ENCODE assay signal across 8 cellular contexts in the genomic region with DNA sequence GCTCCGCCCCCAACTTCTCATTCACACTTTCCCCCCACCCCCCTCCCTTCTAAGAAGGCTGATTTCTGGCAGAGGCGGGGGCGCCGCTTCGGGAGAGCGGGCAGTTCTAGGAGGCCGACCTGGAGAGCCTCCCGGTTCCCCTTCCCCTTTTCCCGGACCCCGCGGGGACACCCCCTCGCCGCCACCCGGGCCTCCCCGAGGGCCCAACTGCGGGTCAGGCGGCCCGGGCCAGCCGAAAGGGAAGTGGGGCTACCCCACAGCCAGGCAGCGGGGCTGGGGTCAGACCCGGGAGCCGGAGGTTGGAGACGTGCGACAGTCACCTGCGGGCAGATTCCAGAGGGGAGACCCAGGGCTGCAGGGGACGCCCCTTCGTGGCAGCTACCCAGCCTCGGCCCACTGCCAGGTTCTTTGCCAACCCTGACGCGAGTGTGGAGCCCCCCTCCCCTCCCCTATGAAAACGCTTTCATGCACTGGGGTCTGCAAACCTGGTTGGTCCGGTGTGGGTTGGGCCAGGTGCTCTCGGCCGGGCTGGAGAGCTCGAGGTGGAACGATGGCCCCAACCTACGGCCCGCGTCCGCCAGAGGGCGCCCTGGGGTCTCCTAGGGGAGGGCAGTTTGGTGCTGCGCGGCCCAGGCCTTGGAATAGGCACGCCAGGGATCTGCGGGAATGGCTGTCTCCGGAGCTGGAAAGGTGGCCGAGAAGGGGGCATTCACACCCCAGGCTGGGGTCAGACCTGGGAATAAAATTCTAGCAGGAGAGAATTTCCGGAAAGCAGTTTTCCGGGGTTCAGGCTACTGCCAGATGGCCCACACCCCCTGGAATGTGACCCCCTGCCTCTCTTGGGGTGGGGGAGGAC. TPM values are rescaled to one million over a fixed set of nuclear protein-coding genes. Genes with fewer than 3 reads are reported as not detected.
DNase-seq lines count a peak whose midpoint lies in the region; ATAC-seq, FAIRE-seq and TF ChIP-seq lines count a peak whose summit lies in the region.

No MANE protein-coding gene starts in this region.

- H3K27me3 Mint-ChIP-seq in activated CD4-positive, alpha-beta T cell treated with anti-CD3 and anti-CD28 coated beads, Interleukin-2, amount 10 ng/mL, durations not matched to agents 7 days and 5 days = peaks cover 3% of the 10 kb centered on the region

- intact Hi-C loops in colonic mucosa (cut with DNase I) = loop anchor here (2.0 to 5.0 kb wide), 2 partner anchors 48 to 62 kb away; no protein-coding TSS in a partner anchor

- peaks cover 6% of the 10 kb centered on the region for H3K36me3 ChIP-seq in colonic mucosa

- no peak for TF ChIP-seq POLR2A in GM12891 (IDR thresholded peaks at IDR 0.05; ENCODE audit: low read depth, low read length)

- TF ChIP-seq CTCF in colonic mucosa (IDR thresholded peaks at IDR 0.05) = peak; percentile 92

- POLR2A ChIA-PET in activated CD4-positive, alpha-beta T cell treated with anti-CD3 and anti-CD28 coated beads, Interleukin-2, amount 10 ng/mL, durations not matched to agents 7 days and 5 days (lab: Charles Lee) = interaction anchor here (1.0 kb wide), 1 partner anchor 46 kb away, joined by 5 read pairs; no protein-coding TSS in a partner anchor

- peak overlapping the region; percentile 82 for H3K4me3 Mint-ChIP-seq in activated CD4-positive, alpha-beta T cell treated with anti-CD3 and anti-CD28 coated beads, Interleukin-2, amount 10 ng/mL, durations not matched to agents 7 days and 5 days

- no peaks in the 10 kb centered on the region for H3K9me3 Mint-ChIP-seq in activated CD4-positive, alpha-beta T cell treated with anti-CD3 and anti-CD28 coated beads, Interleukin-2, amount 10 ng/mL, durations not matched to agents 7 days and 5 days

- CTCF ChIA-PET in activated CD4-positive, alpha-beta T cell treated with anti-CD3 and anti-CD28 coated beads, Interleukin-2, amount 10 ng/mL, durations not matched to agents 7 days and 5 days (lab: Charles Lee) = interaction anchor here (0.5 to 3.5 kb wide), 25 partner anchors 12 to 845 kb away, joined by 3 to 56 read pairs (median 5); no protein-coding TSS in a partner anchor

- peak; percentile 92 for FAIRE-seq in GM12891 (lab: Jason Lieb, UNC)

- H3K27ac ChIP-seq in colonic mucosa = peak overlapping the region; percentile 96

- H3K27me3 ChIP-seq in colonic mucosa = no peaks in the 10 kb centered on the region

- H3K9ac ChIP-seq in colonic mucosa (ENCODE audit: low read depth in 2 of 2, low read length in 2 of 2) = peak overlapping the region; percentile 71 to 86

- DNase-seq in GM12891 (ENCODE audit: insufficient read length, low spot score) = peak; percentile 94
- peak; percentile 91 for DNase-seq in NCI-H510A treated with DMSO at 0.1 percent for 48 hours (lab: John Stamatoyannopoulos, UW)
- peak; percentile 90 for DNase-seq in activated CD4-positive, alpha-beta T cell treated with anti-CD3 and anti-CD28 coated beads, Interleukin-2, amount 10 ng/mL, durations not matched to agents 7 days and 5 days
- peak; percentile 99 for DNase-seq in colonic mucosa
- peak; percentile 94 for DNase-seq in left lobe of liver (ENCODE audit: low spot score)
- peak; percentile 94 for DNase-seq in stimulated activated CD4-positive, alpha-beta T cell treated with anti-CD3 and anti-CD28 coated beads, Interleukin-1b, Interleukin-23, amount 100 ng/mL, for 48 hours

- peaks cover 47% of the 10 kb centered on the region for H3K4me1 Mint-ChIP-seq in activated CD4-positive, alpha-beta T cell treated with anti-CD3 and anti-CD28 coated beads, Interleukin-2, amount 10 ng/mL, durations not matched to agents 7 days and 5 days

- peak; percentile 30 for ATAC-seq in HG03175 (IDR thresholded peaks at IDR 0.05; ENCODE audit: unreplicated experiment)
- peak; percentile 78 for ATAC-seq in left lobe of liver
- no peak for ATAC-seq in GM19328 (IDR thresholded peaks at IDR 0.05; ENCODE audit: unreplicated experiment)

- peaks cover 25% of the 10 kb centered on the region for H3K36me3 Mint-ChIP-seq in activated CD4-positive, alpha-beta T cell treated with anti-CD3 and anti-CD28 coated beads, Interleukin-2, amount 10 ng/mL, durations not matched to agents 7 days and 5 days (ENCODE audit: low read depth)

- peak overlapping the region; percentile 55 for H3K4me3 ChIP-seq in colonic mucosa

- peaks cover 7% of the 10 kb centered on the region for H3K4me1 ChIP-seq in colonic mucosa

- H3K9me3 ChIP-seq in colonic mucosa = no peaks in the 10 kb centered on the region

- peak overlapping the region; percentile 89 for H3K27ac Mint-ChIP-seq in activated CD4-positive, alpha-beta T cell treated with anti-CD3 and anti-CD28 coated beads, Interleukin-2, amount 10 ng/mL, durations not matched to agents 7 days and 5 days

TF ChIP-seq in GM12891, 5 proteins besides CTCF, POLR2A, EP300 and RAD21:
- TF ChIP-seq POU2F2 (IDR thresholded peaks at IDR 0.05; ENCODE audit: low read depth, low read length) (no peak), PAX5 (IDR thresholded peaks at IDR 0.05; ENCODE audit: insufficient read depth, low read length, severe bottlenecking) (no peak), TAF1 (IDR thresholded peaks at IDR 0.05; ENCODE audit: low read depth, low read length) (no peak), SPI1 (IDR thresholded peaks at IDR 0.05; ENCODE audit: low read depth, low read length) (peak; percentile 28; the same call in 1 of the 2 replicates)

RNA-seq across cellular contexts. Expression of gene SOCS3, which starts 0.7 kb away (rescaled TPM):
- 2.0 TPM for polyA plus RNA-seq in GM12891 (2012; ENCODE audit: low read depth, missing spikeins)
- 10 to 100 TPM; 22.2 to 24.4 TPM for total RNA-seq in activated CD4-positive, alpha-beta T cell treated with anti-CD3 and anti-CD28 coated beads, Interleukin-2, amount 10 ng/mL, durations not matched to agents 7 days and 5 days
- total RNA-seq in colonic mucosa = 10 to 100 TPM; 19.7 to 29.4 TPM
- 2.7 TPM for total RNA-seq in left lobe of liver

RNA-seq across cellular contexts. Expression of gene PGS1, which starts 17.9 kb away (rescaled TPM):
- polyA plus RNA-seq in GM12891 (2012; ENCODE audit: low read depth, missing spikeins) = 18.5 TPM
- total RNA-seq in activated CD4-positive, alpha-beta T cell treated with anti-CD3 and anti-CD28 coated beads, Interleukin-2, amount 10 ng/mL, durations not matched to agents 7 days and 5 days = 10 to 100 TPM; 71.1 to 78.3 TPM
- total RNA-seq in colonic mucosa (10 to 100 TPM; 33.3 to 40.2 TPM), left lobe of liver (9.1 TPM)
